In the genomic region with DNA sequence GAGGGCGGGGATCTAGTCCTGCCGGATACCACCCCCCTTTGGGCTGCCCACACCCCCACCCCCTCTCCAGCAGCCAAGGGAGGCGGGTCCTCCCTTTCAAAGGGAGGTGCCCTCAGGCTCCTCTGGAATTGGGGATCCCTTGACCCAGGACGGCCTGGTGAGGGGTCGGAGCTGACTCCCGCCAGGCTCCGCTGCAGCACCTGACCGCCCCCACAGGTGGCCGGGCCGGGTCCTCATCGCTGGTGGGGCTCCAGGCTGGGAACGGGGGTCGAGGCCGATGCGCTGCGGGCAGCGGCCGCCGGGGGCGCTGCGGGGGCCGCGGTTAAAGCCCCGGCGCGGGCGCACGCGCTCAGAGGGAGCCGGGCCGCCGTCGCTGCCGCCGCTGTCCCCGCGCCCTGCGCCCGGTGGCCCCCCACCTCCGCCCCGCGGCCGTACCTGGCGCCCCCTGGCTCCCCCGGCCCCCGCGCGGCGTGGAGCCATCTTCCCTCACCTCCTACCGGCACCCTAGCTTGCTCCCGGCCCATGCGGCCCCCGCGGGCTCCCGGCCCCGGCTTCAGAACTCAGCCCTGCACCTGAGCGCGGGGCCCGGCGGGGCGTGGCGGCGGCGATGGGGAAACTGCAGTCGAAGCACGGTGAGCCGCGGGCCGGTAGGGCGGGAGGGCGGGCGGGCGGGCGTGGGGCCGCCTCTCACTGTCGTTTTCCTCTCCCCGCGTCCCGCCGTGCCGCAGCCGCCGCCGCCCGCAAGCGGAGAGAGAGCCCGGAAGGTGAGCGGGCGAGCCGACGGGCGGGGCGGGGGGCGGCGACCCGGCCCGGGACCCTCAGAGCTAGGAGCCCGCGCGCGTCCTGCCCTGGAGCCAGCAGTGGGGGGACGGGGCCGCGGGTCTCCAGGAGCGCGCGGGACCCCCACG, we compare ENCODE assay signal across 1 cellular context.
A peak's percentile ranks its signal among the peaks of the same experiment; 100 is the strongest.
TF ChIP-seq lines count a peak whose summit lies in the region.

Gene NKD2, plus strand, starts transcription at position 352 of the 908 bp plus-strand sequence. Its CDS starts 256 bp downstream, at position 608.

TF ChIP-seq in HEK293, 187 proteins besides CTCF, POLR2A, EP300 and RAD21 (continued from another document and continues in another):
- no peak for TF ChIP-seq TSHZ1 (tag by site-specific recombination; IDR thresholded peaks at IDR 0.05; ENCODE audit: borderline replicate concordance)
- TF ChIP-seq ZNF677 (tag by site-specific recombination; IDR thresholded peaks at IDR 0.05): no peak
- no peak for TF ChIP-seq ZNF23 (tag by site-specific recombination; IDR thresholded peaks at IDR 0.05; ENCODE audit: borderline replicate concordance)
- TF ChIP-seq ZNF433 (tag by site-specific recombination; IDR thresholded peaks at IDR 0.05; ENCODE audit: low read depth): no peak
- no peak for TF ChIP-seq ZNF610 (tag by site-specific recombination; IDR thresholded peaks at IDR 0.05; ENCODE audit: borderline replicate concordance)
- TF ChIP-seq ZNF155 (tag by site-specific recombination; IDR thresholded peaks at IDR 0.05): no peak
- no peak for TF ChIP-seq GLI4 (tag by site-specific recombination; IDR thresholded peaks at IDR 0.05)
- TF ChIP-seq, protein P1, sequence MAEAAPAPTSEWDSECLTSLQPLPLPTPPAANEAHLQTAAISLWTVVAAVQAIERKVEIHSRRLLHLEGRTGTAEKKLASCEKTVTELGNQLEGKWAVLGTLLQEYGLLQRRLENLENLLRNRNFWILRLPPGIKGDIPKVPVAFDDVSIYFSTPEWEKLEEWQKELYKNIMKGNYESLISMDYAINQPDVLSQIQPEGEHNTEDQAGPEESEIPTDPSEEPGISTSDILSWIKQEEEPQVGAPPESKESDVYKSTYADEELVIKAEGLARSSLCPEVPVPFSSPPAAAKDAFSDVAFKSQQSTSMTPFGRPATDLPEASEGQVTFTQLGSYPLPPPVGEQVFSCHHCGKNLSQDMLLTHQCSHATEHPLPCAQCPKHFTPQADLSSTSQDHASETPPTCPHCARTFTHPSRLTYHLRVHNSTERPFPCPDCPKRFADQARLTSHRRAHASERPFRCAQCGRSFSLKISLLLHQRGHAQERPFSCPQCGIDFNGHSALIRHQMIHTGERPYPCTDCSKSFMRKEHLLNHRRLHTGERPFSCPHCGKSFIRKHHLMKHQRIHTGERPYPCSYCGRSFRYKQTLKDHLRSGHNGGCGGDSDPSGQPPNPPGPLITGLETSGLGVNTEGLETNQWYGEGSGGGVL (tag by site-specific recombination; IDR thresholded peaks at IDR 0.05): no peak
- no peak for TF ChIP-seq ZNF121 (tag by site-specific recombination; IDR thresholded peaks at IDR 0.05)
- TF ChIP-seq SP3 (tag by site-specific recombination; IDR thresholded peaks at IDR 0.05): peak; percentile 58
- TF ChIP-seq TRIM28 (IDR thresholded peaks at IDR 0.05; ENCODE audit: borderline replicate concordance, low read length): no peak
- TF ChIP-seq KLF16 (tag by site-specific recombination; IDR thresholded peaks at IDR 0.05): no peak
- 0 out of 2 replicates have a peak, but pooled peaks have one; percentile 23 for TF ChIP-seq ZSCAN30 (tag by site-specific recombination; IDR thresholded peaks at IDR 0.05)
- TF ChIP-seq ZNF423 (tag by site-specific recombination; IDR thresholded peaks at IDR 0.05): no peak
- TF ChIP-seq EGR2 (tag by site-specific recombination; IDR thresholded peaks at IDR 0.05; ENCODE audit: low read depth): 0 out of 2 replicates have a peak, but pooled peaks have one; percentile 18
- peak; percentile 60 for TF ChIP-seq GLIS1 (tag by site-specific recombination; IDR thresholded peaks at IDR 0.05)
- TF ChIP-seq, protein P2, sequence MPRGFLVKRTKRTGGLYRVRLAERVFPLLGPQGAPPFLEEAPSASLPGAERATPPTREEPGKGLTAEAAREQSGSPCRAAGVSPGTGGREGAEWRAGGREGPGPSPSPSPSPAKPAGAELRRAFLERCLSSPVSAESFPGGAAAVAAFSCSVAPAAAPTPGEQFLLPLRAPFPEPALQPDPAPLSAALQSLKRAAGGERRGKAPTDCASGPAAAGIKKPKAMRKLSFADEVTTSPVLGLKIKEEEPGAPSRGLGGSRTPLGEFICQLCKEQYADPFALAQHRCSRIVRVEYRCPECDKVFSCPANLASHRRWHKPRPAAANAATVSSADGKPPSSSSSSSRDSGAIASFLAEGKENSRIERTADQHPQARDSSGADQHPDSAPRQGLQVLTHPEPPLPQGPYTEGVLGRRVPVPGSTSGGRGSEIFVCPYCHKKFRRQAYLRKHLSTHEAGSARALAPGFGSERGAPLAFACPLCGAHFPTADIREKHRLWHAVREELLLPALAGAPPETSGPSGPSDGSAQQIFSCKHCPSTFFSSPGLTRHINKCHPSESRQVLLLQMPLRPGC (tag by site-specific recombination; IDR thresholded peaks at IDR 0.05): no peak
- no peak for TF ChIP-seq ZNF211 (tag by site-specific recombination; IDR thresholded peaks at IDR 0.05; ENCODE audit: low read depth)
- no peak for TF ChIP-seq ZNF530 (tag by site-specific recombination; IDR thresholded peaks at IDR 0.05; ENCODE audit: low read depth)
- TF ChIP-seq ZNF791 (tag by site-specific recombination; IDR thresholded peaks at IDR 0.05): no peak
- no peak for TF ChIP-seq ZNF830 (tag by site-specific recombination; IDR thresholded peaks at IDR 0.05; ENCODE audit: low read depth)
- peak; percentile 45; the same call in 1 of the 2 replicates for TF ChIP-seq ZBTB10 (tag by site-specific recombination; IDR thresholded peaks at IDR 0.05)
- TF ChIP-seq ZXDB (tag by site-specific recombination; IDR thresholded peaks at IDR 0.05): no peak
- no peak for TF ChIP-seq ZNF624 (tag by site-specific recombination; IDR thresholded peaks at IDR 0.05)
- TF ChIP-seq SP2 (tag by site-specific recombination; IDR thresholded peaks at IDR 0.05): 0 out of 2 replicates have a peak, but pooled peaks have one; percentile 30
- no peak for TF ChIP-seq ZNF341 (tag by site-specific recombination; IDR thresholded peaks at IDR 0.05; ENCODE audit: low read depth)
- peak; percentile 62 for TF ChIP-seq ZFHX2 (tag by site-specific recombination; conservative IDR thresholded peaks at IDR 0.05)
- TF ChIP-seq ZNF37A (tag by site-specific recombination; IDR thresholded peaks at IDR 0.05): no peak
- no peak for TF ChIP-seq ZNF544 (tag by site-specific recombination; IDR thresholded peaks at IDR 0.05)
- TF ChIP-seq HOXC10 (CRISPR knock-in tag; IDR thresholded peaks at IDR 0.05): no peak
- no peak for TF ChIP-seq ZNF600 (tag by site-specific recombination; IDR thresholded peaks at IDR 0.05)
- TF ChIP-seq ZNF133 (tag by site-specific recombination; IDR thresholded peaks at IDR 0.05): no peak
- TF ChIP-seq, protein P3, sequence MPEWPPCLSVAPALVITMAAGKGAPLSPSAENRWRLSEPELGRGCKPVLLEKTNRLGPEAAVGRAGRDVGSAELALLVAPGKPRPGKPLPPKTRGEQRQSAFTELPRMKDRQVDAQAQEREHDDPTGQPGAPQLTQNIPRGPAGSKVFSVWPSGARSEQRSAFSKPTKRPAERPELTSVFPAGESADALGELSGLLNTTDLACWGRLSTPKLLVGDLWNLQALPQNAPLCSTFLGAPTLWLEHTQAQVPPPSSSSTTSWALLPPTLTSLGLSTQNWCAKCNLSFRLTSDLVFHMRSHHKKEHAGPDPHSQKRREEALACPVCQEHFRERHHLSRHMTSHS (tag by site-specific recombination; IDR thresholded peaks at IDR 0.05): no peak
- TF ChIP-seq PATZ1 (tag by site-specific recombination; IDR thresholded peaks at IDR 0.05): peak; percentile 31; the same call in 1 of the 2 replicates
- TF ChIP-seq WT1 (tag by site-specific recombination; IDR thresholded peaks at IDR 0.05): peak; percentile 29; the same call in 1 of the 2 replicates
- TF ChIP-seq ZNF157 (tag by site-specific recombination; IDR thresholded peaks at IDR 0.05): no peak
- peak; percentile 32; the same call in 1 of the 2 replicates for TF ChIP-seq ZNF660 (tag by site-specific recombination; IDR thresholded peaks at IDR 0.05)
- TF ChIP-seq ZNF629 (tag by site-specific recombination; IDR thresholded peaks at IDR 0.05): no peak
- no peak for TF ChIP-seq ZNF510 (tag by site-specific recombination; IDR thresholded peaks at IDR 0.05; ENCODE audit: insufficient replicate concordance)
- TF ChIP-seq, protein P4, sequence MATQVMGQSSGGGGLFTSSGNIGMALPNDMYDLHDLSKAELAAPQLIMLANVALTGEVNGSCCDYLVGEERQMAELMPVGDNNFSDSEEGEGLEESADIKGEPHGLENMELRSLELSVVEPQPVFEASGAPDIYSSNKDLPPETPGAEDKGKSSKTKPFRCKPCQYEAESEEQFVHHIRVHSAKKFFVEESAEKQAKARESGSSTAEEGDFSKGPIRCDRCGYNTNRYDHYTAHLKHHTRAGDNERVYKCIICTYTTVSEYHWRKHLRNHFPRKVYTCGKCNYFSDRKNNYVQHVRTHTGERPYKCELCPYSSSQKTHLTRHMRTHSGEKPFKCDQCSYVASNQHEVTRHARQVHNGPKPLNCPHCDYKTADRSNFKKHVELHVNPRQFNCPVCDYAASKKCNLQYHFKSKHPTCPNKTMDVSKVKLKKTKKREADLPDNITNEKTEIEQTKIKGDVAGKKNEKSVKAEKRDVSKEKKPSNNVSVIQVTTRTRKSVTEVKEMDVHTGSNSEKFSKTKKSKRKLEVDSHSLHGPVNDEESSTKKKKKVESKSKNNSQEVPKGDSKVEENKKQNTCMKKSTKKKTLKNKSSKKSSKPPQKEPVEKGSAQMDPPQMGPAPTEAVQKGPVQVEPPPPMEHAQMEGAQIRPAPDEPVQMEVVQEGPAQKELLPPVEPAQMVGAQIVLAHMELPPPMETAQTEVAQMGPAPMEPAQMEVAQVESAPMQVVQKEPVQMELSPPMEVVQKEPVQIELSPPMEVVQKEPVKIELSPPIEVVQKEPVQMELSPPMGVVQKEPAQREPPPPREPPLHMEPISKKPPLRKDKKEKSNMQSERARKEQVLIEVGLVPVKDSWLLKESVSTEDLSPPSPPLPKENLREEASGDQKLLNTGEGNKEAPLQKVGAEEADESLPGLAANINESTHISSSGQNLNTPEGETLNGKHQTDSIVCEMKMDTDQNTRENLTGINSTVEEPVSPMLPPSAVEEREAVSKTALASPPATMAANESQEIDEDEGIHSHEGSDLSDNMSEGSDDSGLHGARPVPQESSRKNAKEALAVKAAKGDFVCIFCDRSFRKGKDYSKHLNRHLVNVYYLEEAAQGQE (tag by site-specific recombination; IDR thresholded peaks at IDR 0.05): no peak
- no peak for TF ChIP-seq ZNF174 (tag by site-specific recombination; IDR thresholded peaks at IDR 0.05)
- TF ChIP-seq ZNF202 (tag by site-specific recombination; IDR thresholded peaks at IDR 0.05; ENCODE audit: borderline replicate concordance): no peak
- TF ChIP-seq ZNF596 (tag by site-specific recombination; IDR thresholded peaks at IDR 0.05): no peak
- no peak for TF ChIP-seq ZBTB7A (tag by site-specific recombination; IDR thresholded peaks at IDR 0.05; ENCODE audit: low read depth)
- 0 out of 2 replicates have a peak, but pooled peaks have one; percentile 17 for TF ChIP-seq KLF10 (tag by site-specific recombination; IDR thresholded peaks at IDR 0.05)
